In genomic region chr14:69647216-69647615, GRCh38 we compare ENCODE assay signal across 1 cellular context.
TF ChIP-seq lines count a peak whose summit lies in the region.

No MANE protein-coding gene starts in this region.

TF ChIP-seq in K562, 482 proteins besides CTCF, POLR2A, EP300 and RAD21 (continued from another document):
- TF ChIP-seq MEF2A (IDR thresholded peaks at IDR 0.05; ENCODE audit: control insufficient read depth, low read depth, low read length) (no peak), ZNF778 (CRISPR knock-in tag; IDR thresholded peaks at IDR 0.05) (no peak), ELK3 (CRISPR knock-in tag; IDR thresholded peaks at IDR 0.05) (no peak), PTTG1 (tag; IDR thresholded peaks at IDR 0.05; ENCODE audit: low read depth) (no peak), ELK1 (CRISPR knock-in tag; IDR thresholded peaks at IDR 0.05) (no peak), ZNF518B (CRISPR knock-in tag; IDR thresholded peaks at IDR 0.05) (no peak)
TF ChIP-seq in K562: peak in this region for 0.
